Comparison of ENCODE assay signal across 32 cellular contexts in genomic region chr10:109689785-109690184, GRCh38.
"Had no signal": no experiment of that assay in that cellular context is flagged by ENCODE, and none has a peak within 500 bp of the region (broad histone marks: within the 10 kb centered on the region; RNA-seq: fewer than 3 reads in every experiment).

No MANE protein-coding gene starts in this region.

- H3K4me3 ChIP-seq: adrenal gland, ascending aorta, coronary artery, dorsolateral prefrontal cortex, gastroesophageal sphincter, heart right ventricle had no signal

- H3K9me3 ChIP-seq: adrenal gland, ascending aorta had no signal

- DNase-seq: activated CD4-positive, alpha-beta memory T cell treated with anti-CD3 and anti-CD28 coated beads for 36 hours; activated CD4-positive, alpha-beta T cell treated with anti-CD3 and anti-CD28 coated beads for 36 hours; activated CD4-positive, alpha-beta T cell treated with anti-CD3 and anti-CD28 coated beads, Interleukin-2, amount 10 ng/mL, durations not matched to agents 24 days and 14 days; activated CD4-positive, CD25-positive, alpha-beta regulatory T cell; activated CD4-positive, CD25-positive, alpha-beta regulatory T cell treated with anti-CD3 and anti-CD28 coated beads, Interleukin-2, amount 50 U/mL, for 72 hours; activated CD8-positive, alpha-beta memory T cell treated with anti-CD3 and anti-CD28 coated beads, Interleukin-2, amount 10 ng/mL, durations not matched to agents 7 days and 5 days; activated CD8-positive, alpha-beta memory T cell treated with anti-CD3 and anti-CD28 coated beads, Interleukin-2, amount 50 U/mL, for 4 hours; activated CD8-positive, alpha-beta T cell treated with anti-CD3 and anti-CD28 coated beads, Interleukin-2, amount 10 ng/mL, durations not matched to agents 7 days and 5 days; activated effector memory CD4-positive, alpha-beta T cell treated with anti-CD3 and anti-CD28 coated beads, Interleukin-2, amount 50 U/mL, for 16 hours; activated naive CD4-positive, alpha-beta T cell treated with anti-CD3 and anti-CD28 coated beads for 36 hours; activated naive CD8-positive, alpha-beta T cell treated with anti-CD3 and anti-CD28 coated beads for 36 hours; activated naive CD8-positive, alpha-beta T cell treated with anti-CD3 and anti-CD28 coated beads, Interleukin-2, amount 50 U/mL, for 24 hours; activated T-cell treated with anti-CD3 and anti-CD28 coated beads, Interleukin-2, amount 50 U/mL, for 1 hour; activated T-cell treated with anti-CD3 and anti-CD28 coated beads, Interleukin-2, amount 50 U/mL, for 48 hours; adrenal gland; brain microvascular endothelial cell; dorsolateral prefrontal cortex; effector memory CD8-positive, alpha-beta T cell; foreskin keratinocyte; heart right ventricle; SW 1271; T-helper 1 cell; T-helper 17 cell had no signal

- H3K27me3 ChIP-seq: adrenal gland, ascending aorta, brain microvascular endothelial cell, foreskin keratinocyte, gastroesophageal sphincter, heart right ventricle had no signal

- H3K4me1 Mint-ChIP-seq: activated CD4-positive, alpha-beta T cell treated with anti-CD3 and anti-CD28 coated beads for 36 hours; activated CD4-positive, alpha-beta T cell treated with anti-CD3 and anti-CD28 coated beads, Interleukin-2, amount 10 ng/mL, durations not matched to agents 24 days and 14 days; activated CD8-positive, alpha-beta memory T cell treated with anti-CD3 and anti-CD28 coated beads, Interleukin-2, amount 10 ng/mL, durations not matched to agents 7 days and 5 days; activated naive CD4-positive, alpha-beta T cell treated with anti-CD3 and anti-CD28 coated beads, Interleukin-2, amount 50 U/mL, for 24 hours; activated naive CD8-positive, alpha-beta T cell treated with anti-CD3 and anti-CD28 coated beads for 36 hours; activated naive CD8-positive, alpha-beta T cell treated with anti-CD3 and anti-CD28 coated beads, Interleukin-2, amount 50 U/mL, for 24 hours; central memory CD8-positive, alpha-beta T cell; T-helper 17 cell had no signal

- H3K27me3 Mint-ChIP-seq: activated CD4-positive, alpha-beta memory T cell treated with anti-CD3 and anti-CD28 coated beads for 36 hours; activated CD4-positive, alpha-beta T cell treated with anti-CD3 and anti-CD28 coated beads, Interleukin-2, amount 10 ng/mL, durations not matched to agents 24 days and 14 days; activated CD8-positive, alpha-beta memory T cell treated with anti-CD3 and anti-CD28 coated beads, Interleukin-2, amount 10 ng/mL, durations not matched to agents 7 days and 5 days; central memory CD8-positive, alpha-beta T cell; dendritic cell treated with granulocyte-macrophage colony-stimulating factor and Interleukin-4, amounts not matched to agents 40 ng/mL and 50 ng/mL, for 4 days had no signal

- H3K4me1 ChIP-seq: adrenal gland, ascending aorta, foreskin keratinocyte, gastroesophageal sphincter, heart right ventricle had no signal

- H3K27ac Mint-ChIP-seq: activated CD4-positive, alpha-beta memory T cell treated with anti-CD3 and anti-CD28 coated beads for 36 hours; activated CD4-positive, alpha-beta T cell treated with anti-CD3 and anti-CD28 coated beads for 36 hours; activated CD4-positive, alpha-beta T cell treated with anti-CD3 and anti-CD28 coated beads, Interleukin-2, amount 10 ng/mL, durations not matched to agents 24 days and 14 days; activated CD8-positive, alpha-beta memory T cell treated with anti-CD3 and anti-CD28 coated beads, Interleukin-2, amount 10 ng/mL, durations not matched to agents 7 days and 5 days; activated CD8-positive, alpha-beta T cell treated with anti-CD3 and anti-CD28 coated beads, Interleukin-2, amount 10 ng/mL, durations not matched to agents 7 days and 5 days; activated naive CD4-positive, alpha-beta T cell treated with anti-CD3 and anti-CD28 coated beads for 36 hours; activated naive CD4-positive, alpha-beta T cell treated with anti-CD3 and anti-CD28 coated beads, Interleukin-2, amount 50 U/mL, for 24 hours; activated naive CD8-positive, alpha-beta T cell treated with anti-CD3 and anti-CD28 coated beads for 36 hours; activated naive CD8-positive, alpha-beta T cell treated with anti-CD3 and anti-CD28 coated beads, Interleukin-2, amount 50 U/mL, for 24 hours; activated T-helper 1 cell treated with anti-CD3 and anti-CD28 coated beads, Interleukin-12 subunit alpha, Interleukin-12 subunit beta, Interleukin-2, Interleukin-4 antibody, amounts not matched to agents 30 ng/mL and 10 ng/mL and 1 ng/mL, durations not matched to agents 14 hours and 24 hours and 36 hours; activated T-helper 2 cell treated with anti-CD3 and anti-CD28 coated beads, Interferon-gamma antibody, Interleukin-2, Interleukin-4, amounts not matched to agents 10 μg/mL and 5 μg/mL and 100 μg/mL, durations not matched to agents 14 hours and 24 hours and 36 hours; dendritic cell treated with granulocyte-macrophage colony-stimulating factor and Interleukin-4, amounts not matched to agents 40 ng/mL and 50 ng/mL, for 4 days; effector memory CD8-positive, alpha-beta T cell; T-helper 17 cell; T-helper 2 cell treated with Interferon-gamma antibody and Interleukin-4, amounts not matched to agents 5 μg/mL and 100 μg/mL, for 36 hours had no signal

- H3K36me3 Mint-ChIP-seq: activated CD4-positive, alpha-beta memory T cell treated with anti-CD3 and anti-CD28 coated beads for 36 hours; activated CD8-positive, alpha-beta memory T cell treated with anti-CD3 and anti-CD28 coated beads, Interleukin-2, amount 10 ng/mL, durations not matched to agents 7 days and 5 days; activated naive CD4-positive, alpha-beta T cell treated with anti-CD3 and anti-CD28 coated beads, Interleukin-2, amount 50 U/mL, for 24 hours; activated naive CD8-positive, alpha-beta T cell treated with anti-CD3 and anti-CD28 coated beads for 36 hours had no signal

- H3K4me3 Mint-ChIP-seq: activated CD4-positive, alpha-beta memory T cell treated with anti-CD3 and anti-CD28 coated beads for 36 hours; activated CD4-positive, alpha-beta T cell treated with anti-CD3 and anti-CD28 coated beads for 36 hours; activated CD4-positive, alpha-beta T cell treated with anti-CD3 and anti-CD28 coated beads, Interleukin-2, amount 10 ng/mL, durations not matched to agents 24 days and 14 days; activated CD8-positive, alpha-beta memory T cell treated with anti-CD3 and anti-CD28 coated beads, Interleukin-2, amount 10 ng/mL, durations not matched to agents 7 days and 5 days; activated CD8-positive, alpha-beta T cell treated with anti-CD3 and anti-CD28 coated beads, Interleukin-2, amount 10 ng/mL, durations not matched to agents 7 days and 5 days; activated naive CD4-positive, alpha-beta T cell treated with anti-CD3 and anti-CD28 coated beads for 36 hours; activated naive CD4-positive, alpha-beta T cell treated with anti-CD3 and anti-CD28 coated beads, Interleukin-2, amount 50 U/mL, for 24 hours; activated naive CD8-positive, alpha-beta T cell treated with anti-CD3 and anti-CD28 coated beads for 36 hours; activated naive CD8-positive, alpha-beta T cell treated with anti-CD3 and anti-CD28 coated beads, Interleukin-2, amount 50 U/mL, for 24 hours; activated T-helper 1 cell treated with anti-CD3 and anti-CD28 coated beads, Interleukin-12 subunit alpha, Interleukin-12 subunit beta, Interleukin-2, Interleukin-4 antibody, amounts not matched to agents 30 ng/mL and 10 ng/mL and 1 ng/mL, durations not matched to agents 14 hours and 24 hours and 36 hours; central memory CD8-positive, alpha-beta T cell; dendritic cell treated with granulocyte-macrophage colony-stimulating factor and Interleukin-4, amounts not matched to agents 40 ng/mL and 50 ng/mL, for 4 days; effector memory CD8-positive, alpha-beta T cell; T-helper 17 cell; T-helper 2 cell treated with Interferon-gamma antibody and Interleukin-4, amounts not matched to agents 5 μg/mL and 100 μg/mL, for 36 hours had no signal

- H3K36me3 ChIP-seq: adrenal gland, ascending aorta, brain microvascular endothelial cell, gastroesophageal sphincter, heart right ventricle had no signal

- H3K9me3 Mint-ChIP-seq: activated CD4-positive, alpha-beta memory T cell treated with anti-CD3 and anti-CD28 coated beads for 36 hours; activated CD4-positive, alpha-beta T cell treated with anti-CD3 and anti-CD28 coated beads, Interleukin-2, amount 10 ng/mL, durations not matched to agents 24 days and 14 days; activated naive CD4-positive, alpha-beta T cell treated with anti-CD3 and anti-CD28 coated beads for 36 hours; activated T-helper 1 cell treated with anti-CD3 and anti-CD28 coated beads, Interleukin-12 subunit alpha, Interleukin-12 subunit beta, Interleukin-2, Interleukin-4 antibody, amounts not matched to agents 30 ng/mL and 10 ng/mL and 1 ng/mL, durations not matched to agents 14 hours and 24 hours and 36 hours; T-helper 2 cell treated with Interferon-gamma antibody and Interleukin-4, amounts not matched to agents 5 μg/mL and 100 μg/mL, for 36 hours had no signal
